8 cellular contexts compared by ENCODE assay signal in genomic region chr15:73051811-73052678, GRCh38. TPM values are rescaled to one million over a fixed set of nuclear protein-coding genes. Genes with fewer than 3 reads are reported as not detected.
DNase-seq lines count a peak whose midpoint lies in the region; ATAC-seq lines count a peak whose summit lies in the region.

NEO1 (plus strand) TSS chr15:73052463; CDS start chr15:73052676, 213 bp downstream.

- intact Hi-C loops in activated CD4-positive, alpha-beta T cell treated with anti-CD3 and anti-CD28 coated beads, Interleukin-2, amount 10 ng/mL, durations not matched to agents 24 days and 14 days (cut with micrococcal nuclease) = no loop called here

- H3K27ac ChIP-seq in cingulate gyrus (ENCODE audit: low read depth, low read length) = peak within 1 kb of the TSS; percentile 92

- H3K4me1 Mint-ChIP-seq in activated CD4-positive, alpha-beta T cell treated with anti-CD3 and anti-CD28 coated beads, Interleukin-2, amount 10 ng/mL, durations not matched to agents 24 days and 14 days = peaks cover 7% of the 10 kb centered on the region

- DNase-seq in NCI-H226 (peak; percentile 87), kidney glomerular epithelial cell (lab: John Stamatoyannopoulos, UW) (peak; percentile 59)
- DNase-seq in activated CD4-positive, alpha-beta T cell treated with anti-CD3 and anti-CD28 coated beads, Interleukin-2, amount 10 ng/mL, durations not matched to agents 24 days and 14 days = peak; percentile 94
- peak; percentile 85 for DNase-seq in stimulated activated CD4-positive, alpha-beta T cell treated with anti-CD3 and anti-CD28 coated beads, Interleukin-15, amount 100 ng/mL, for 24 hours

- no peaks in the 10 kb centered on the region for H3K36me3 Mint-ChIP-seq in activated CD4-positive, alpha-beta T cell treated with anti-CD3 and anti-CD28 coated beads, Interleukin-2, amount 10 ng/mL, durations not matched to agents 24 days and 14 days (ENCODE audit: low read depth)

- H3K27ac Mint-ChIP-seq in activated CD4-positive, alpha-beta T cell treated with anti-CD3 and anti-CD28 coated beads, Interleukin-2, amount 10 ng/mL, durations not matched to agents 24 days and 14 days = peak within 1 kb of the TSS; percentile 70

- H3K27me3 Mint-ChIP-seq in activated CD4-positive, alpha-beta T cell treated with anti-CD3 and anti-CD28 coated beads, Interleukin-2, amount 10 ng/mL, durations not matched to agents 24 days and 14 days = peaks cover 36% of the 10 kb centered on the region

- H3K9me3 Mint-ChIP-seq in activated CD4-positive, alpha-beta T cell treated with anti-CD3 and anti-CD28 coated beads, Interleukin-2, amount 10 ng/mL, durations not matched to agents 24 days and 14 days = no peaks in the 10 kb centered on the region

- ATAC-seq in GM18520 (IDR thresholded peaks at IDR 0.05; ENCODE audit: unreplicated experiment) (peak; percentile 31), HG03097 (IDR thresholded peaks at IDR 0.05; ENCODE audit: low FRiP score, unreplicated experiment) (peak; percentile 57), GM18519 (IDR thresholded peaks at IDR 0.05; ENCODE audit: low FRiP score, unreplicated experiment) (no peak)

- H3K4me3 Mint-ChIP-seq in activated CD4-positive, alpha-beta T cell treated with anti-CD3 and anti-CD28 coated beads, Interleukin-2, amount 10 ng/mL, durations not matched to agents 24 days and 14 days = peak within 1 kb of the TSS; percentile 80

RNA-seq across cellular contexts. Expression of gene NEO1, which starts in this region (rescaled TPM):
- total RNA-seq in activated CD4-positive, alpha-beta T cell treated with anti-CD3 and anti-CD28 coated beads, Interleukin-2, amount 10 ng/mL, durations not matched to agents 24 days and 14 days = 5.8 TPM in 2 replicates
